In genomic region chr2:69013837-69014796, GRCh38 we compare ENCODE assay signal across 8 cellular contexts. TPM values are rescaled to one million over a fixed set of nuclear protein-coding genes. Genes with fewer than 3 reads are reported as not detected.
DNase-seq lines count a peak whose midpoint lies in the region; ATAC-seq and TF ChIP-seq lines count a peak whose summit lies in the region.

No MANE protein-coding gene starts in this region.

- peaks cover 80% of the 10 kb centered on the region for H3K4me1 Mint-ChIP-seq in HFFc6 (ENCODE audit: low read depth)
- H3K4me1 Mint-ChIP-seq in activated naive CD8-positive, alpha-beta T cell treated with anti-CD3 and anti-CD28 coated beads, Interleukin-2, amount 50 U/mL, for 24 hours, result peaks cover 14% of the 10 kb centered on the region
- peaks cover 29% of the 10 kb centered on the region for H3K4me1 Mint-ChIP-seq in stimulated activated naive CD8-positive, alpha-beta T cell treated with anti-CD3 and anti-CD28 coated beads, Interleukin-15, amount 100 ng/mL, for 72 hours

- peaks cover 12% of the 10 kb centered on the region; the same call in 1 of the 2 replicates for H3K36me3 Mint-ChIP-seq in HFFc6 (ENCODE audit: low read depth)
- H3K36me3 Mint-ChIP-seq in activated naive CD8-positive, alpha-beta T cell treated with anti-CD3 and anti-CD28 coated beads, Interleukin-2, amount 50 U/mL, for 24 hours (ENCODE audit: low read depth), result peaks cover 2% of the 10 kb centered on the region

- H3K4me3 ChIP-seq in kidney epithelial cell (ENCODE audit: low read depth, low read length), result peak overlapping the region; percentile 78

- DNase-seq in ACHN (peak; percentile 50), HFFc6 (peak; percentile 30), kidney epithelial cell (ENCODE audit: low read depth) (no peak), H4 (ENCODE audit: low spot score) (no peak), RPMI8226 (no peak)
- DNase-seq in activated naive CD8-positive, alpha-beta T cell treated with anti-CD3 and anti-CD28 coated beads, Interleukin-2, amount 50 U/mL, for 24 hours, result peak; percentile 5
- peak in 1 of 2 donors; percentile 54 for DNase-seq in stimulated activated naive CD8-positive, alpha-beta T cell treated with anti-CD3 and anti-CD28 coated beads, Interleukin-15, amount 100 ng/mL, for 72 hours
- DNase-seq in effector CD4-positive, alpha-beta T cell, result no peak

- peak overlapping the region; percentile 98 for H3K4me3 Mint-ChIP-seq in HFFc6
- peak overlapping the region; percentile 81 for H3K4me3 Mint-ChIP-seq in activated naive CD8-positive, alpha-beta T cell treated with anti-CD3 and anti-CD28 coated beads, Interleukin-2, amount 50 U/mL, for 24 hours
- H3K4me3 Mint-ChIP-seq in stimulated activated naive CD8-positive, alpha-beta T cell treated with anti-CD3 and anti-CD28 coated beads, Interleukin-15, amount 100 ng/mL, for 72 hours, result peak overlapping the region; percentile 88 to 93

- H3K36me3 ChIP-seq in kidney epithelial cell (ENCODE audit: control insufficient read depth, insufficient read depth, low read length), result no peaks in the 10 kb centered on the region

- no peak for ATAC-seq in activated naive CD8-positive, alpha-beta T cell treated with anti-CD3 and anti-CD28 coated beads, Interleukin-2, amount 50 U/mL, for 24 hours
- peak; percentile 88 for ATAC-seq in stimulated activated naive CD8-positive, alpha-beta T cell treated with anti-CD3 and anti-CD28 coated beads, Interleukin-15, amount 100 ng/mL, for 72 hours

- no peaks in the 10 kb centered on the region for H3K9me3 Mint-ChIP-seq in HFFc6
- H3K9me3 Mint-ChIP-seq in activated naive CD8-positive, alpha-beta T cell treated with anti-CD3 and anti-CD28 coated beads, Interleukin-2, amount 50 U/mL, for 24 hours, result no peaks in the 10 kb centered on the region
- H3K9me3 Mint-ChIP-seq in stimulated activated naive CD8-positive, alpha-beta T cell treated with anti-CD3 and anti-CD28 coated beads, Interleukin-15, amount 100 ng/mL, for 72 hours, result no peaks in the 10 kb centered on the region

- TF ChIP-seq CTCF in HFFc6 (IDR thresholded peaks at IDR 0.05) (peak; percentile 20; the same call in 1 of the 2 replicates), kidney epithelial cell (IDR thresholded peaks at IDR 0.05; ENCODE audit: insufficient read depth, low read length, poor library complexity, severe bottlenecking) (no peak)

- H3K27me3 Mint-ChIP-seq in HFFc6 (ENCODE audit: insufficient read depth), result no peaks in the 10 kb centered on the region; the same call in 1 of the 2 replicates
- peaks cover 65% of the 10 kb centered on the region for H3K27me3 Mint-ChIP-seq in activated naive CD8-positive, alpha-beta T cell treated with anti-CD3 and anti-CD28 coated beads, Interleukin-2, amount 50 U/mL, for 24 hours
- peaks cover 71% of the 10 kb centered on the region for H3K27me3 Mint-ChIP-seq in stimulated activated naive CD8-positive, alpha-beta T cell treated with anti-CD3 and anti-CD28 coated beads, Interleukin-15, amount 100 ng/mL, for 72 hours

- in situ Hi-C loops in ACHN (cut with HindIII; ENCODE audit: low pct_ligation_motif_present, low pct_unique_long_range_greater_than_20kb, low sequenced_read_pairs), result no loop called here

- H3K27me3 ChIP-seq in kidney epithelial cell (ENCODE audit: control insufficient read depth, insufficient read depth, low read length), result no peaks in the 10 kb centered on the region

- peak overlapping the region; percentile 68 for H3K27ac Mint-ChIP-seq in HFFc6
- no peak overlapping the region for H3K27ac Mint-ChIP-seq in activated naive CD8-positive, alpha-beta T cell treated with anti-CD3 and anti-CD28 coated beads, Interleukin-2, amount 50 U/mL, for 24 hours
- no peak overlapping the region for H3K27ac Mint-ChIP-seq in stimulated activated naive CD8-positive, alpha-beta T cell treated with anti-CD3 and anti-CD28 coated beads, Interleukin-15, amount 100 ng/mL, for 72 hours

RNA-seq across cellular contexts. Expression of gene ANTXR1, which starts 1.1 kb away (rescaled TPM):
- 100 to 1,000 TPM in 5 of 6 experiments, 10 to 100 TPM in 1; 98.0 to 137 (median 124) TPM for total RNA-seq in HFFc6 (2021; fragmentation: NEBNext Ultra II Directional; extraction: Animal tissue kit (Norgen Biotek cat#: 25700))
- 35.5 TPM in 2 replicates for total RNA-seq in kidney epithelial cell
- total RNA-seq in H4 (2014; rRNA removed; shearing (Covaris generic)), result 27.4 and 34.5 TPM in 2 replicates

RNA-seq across cellular contexts. Expression of gene GKN1, which starts 39.7 kb away (rescaled TPM):
- not detected for total RNA-seq in HFFc6 (2021; fragmentation: NEBNext Ultra II Directional; extraction: Animal tissue kit (Norgen Biotek cat#: 25700))
- total RNA-seq in kidney epithelial cell, result 0.25 TPM in 1 of 2 replicates, not detected in the other
- not detected in 2 replicates for total RNA-seq in H4 (2014; rRNA removed; shearing (Covaris generic))

Comparison
In these comparisons a context has a peak if more than half of its experiments do, and no peak if none do; other contexts are left out.
1. DNase-seq: peak in ACHN (single experiment), HFFc6 (single experiment) and activated naive CD8-positive, alpha-beta T cell treated with anti-CD3 and anti-CD28 coated beads, Interleukin-2, amount 50 U/mL, for 24 hours (single experiment); none in kidney epithelial cell (single experiment), H4 (single experiment), RPMI8226 (single experiment) and effector CD4-positive, alpha-beta T cell (single experiment).
2. Peak in every context shown above with its lines, with median percentiles within 50 percentile points of each other: H3K4me3 Mint-ChIP-seq.